8 cellular contexts compared by ENCODE assay signal in the genomic region with DNA sequence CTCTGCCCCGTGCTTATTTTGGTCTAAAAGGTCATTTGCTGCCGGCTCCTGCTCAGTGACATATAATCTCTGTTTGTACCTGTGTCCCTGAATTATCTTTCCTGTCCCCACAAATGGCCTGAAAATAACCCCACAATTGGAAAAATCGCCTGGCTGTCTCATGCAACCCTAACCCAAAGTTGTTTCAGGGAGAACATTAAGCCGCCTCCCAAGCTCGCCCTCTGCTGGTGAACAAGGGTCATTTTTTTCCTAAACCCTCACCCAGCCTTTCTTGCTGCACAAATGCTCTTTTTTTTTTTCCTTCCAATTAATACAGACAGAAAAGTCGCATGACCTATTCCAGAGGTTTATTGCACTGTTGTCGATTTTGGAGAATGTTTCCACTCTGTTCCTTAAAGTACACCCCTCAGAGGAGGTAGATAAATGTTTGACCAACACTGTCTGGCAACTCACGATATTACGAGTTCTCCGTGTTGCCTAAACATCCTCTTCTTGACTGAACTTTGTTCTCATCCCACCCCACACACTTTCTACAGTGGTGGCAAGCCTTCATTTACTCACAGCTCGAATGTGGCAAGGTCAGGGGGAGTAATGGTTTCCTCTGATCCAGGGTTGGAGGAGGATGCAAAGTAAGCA.
DNase-seq lines count a peak whose midpoint lies in the region; ATAC-seq and TF ChIP-seq lines count a peak whose summit lies in the region.

No MANE protein-coding gene starts in this region.

- peaks cover 3% of the 10 kb centered on the region for H3K4me1 ChIP-seq in testis

- no peak overlapping the region for H3K27ac Mint-ChIP-seq in activated T-helper 2 cell treated with anti-CD3 and anti-CD28 coated beads, Interferon-gamma antibody, Interleukin-2, Interleukin-4, amounts not matched to agents 10 μg/mL and 5 μg/mL and 100 μg/mL, durations not matched to agents 14 hours and 24 hours and 36 hours

- no peak for ATAC-seq in HG03196 (IDR thresholded peaks at IDR 0.05; ENCODE audit: unreplicated experiment)

- DNase-seq in GM06990 (ENCODE audit: extremely low read depth, insufficient read length) (no peak), HL-60 (ENCODE audit: low read depth in 1 of 2, low spot score in 1 of 2) (peak; percentile 60 to 76), RPMI7951 (ENCODE audit: low read depth) (peak; percentile 72), fibroblast of the conjunctiva (ENCODE audit: low read depth) (peak; percentile 79), nucleus accumbens (lab: John Stamatoyannopoulos, UW) (peak in 49 of 56 donors; percentile 6 to 83 (median 48)), testis (peak; percentile 51)
- peak; percentile 27 for DNase-seq in activated T-helper 2 cell treated with anti-CD3 and anti-CD28 coated beads, Interferon-gamma antibody, Interleukin-2, Interleukin-4, amounts not matched to agents 10 μg/mL and 5 μg/mL and 100 μg/mL, durations not matched to agents 14 hours and 24 hours and 36 hours (ENCODE audit: low spot score)

- 29 to 36% methylated on average over 11 of the region's 11 CpGs for WGBS in testis, 2 donors

- H3K4me1 Mint-ChIP-seq in activated T-helper 2 cell treated with anti-CD3 and anti-CD28 coated beads, Interferon-gamma antibody, Interleukin-2, Interleukin-4, amounts not matched to agents 10 μg/mL and 5 μg/mL and 100 μg/mL, durations not matched to agents 14 hours and 24 hours and 36 hours (ENCODE audit: low read depth) = peaks cover 2% of the 10 kb centered on the region

- intact Hi-C loops in activated T-helper 2 cell treated with anti-CD3 and anti-CD28 coated beads, Interferon-gamma antibody, Interleukin-2, Interleukin-4, amounts not matched to agents 10 μg/mL and 5 μg/mL and 100 μg/mL, durations not matched to agents 14 hours and 24 hours and 36 hours (cut with micrococcal nuclease) = loop anchor here (1.0 kb wide), 1 partner anchor 385 kb away; no protein-coding TSS in a partner anchor
- intact Hi-C loops in testis (cut with DNase I; ENCODE audit: low total_unique reads) = loop anchor here (10.0 kb wide), 1 partner anchor 389 kb away; no protein-coding TSS in a partner anchor

- H3K36me3 ChIP-seq in GM06990 (ENCODE audit: control insufficient read depth, insufficient read depth, low read length) (no peaks in the 10 kb centered on the region), testis (ENCODE audit: low read depth, missing control alignments) (no peaks in the 10 kb centered on the region)

- no peaks in the 10 kb centered on the region; the same call in 1 of the 2 replicates for H3K27me3 ChIP-seq in GM06990 (replicated peaks; ENCODE audit: control insufficient read depth, insufficient read depth, low read length)
- no peaks in the 10 kb centered on the region for H3K27me3 ChIP-seq in HL-60 (ENCODE audit: insufficient read depth, poor library complexity, severe bottlenecking)
- H3K27me3 ChIP-seq in testis = no peaks in the 10 kb centered on the region

- H3K27ac ChIP-seq in HL-60 (replicated peaks) = peak overlapping the region; percentile 69
- no peak overlapping the region for H3K27ac ChIP-seq in testis

- H3K4me3 Mint-ChIP-seq in activated T-helper 2 cell treated with anti-CD3 and anti-CD28 coated beads, Interferon-gamma antibody, Interleukin-2, Interleukin-4, amounts not matched to agents 10 μg/mL and 5 μg/mL and 100 μg/mL, durations not matched to agents 14 hours and 24 hours and 36 hours (ENCODE audit: low read depth) = no peak overlapping the region

- TF ChIP-seq POLR2A in testis (IDR thresholded peaks at IDR 0.05) = no peak

- H3K27me3 Mint-ChIP-seq in activated T-helper 2 cell treated with anti-CD3 and anti-CD28 coated beads, Interferon-gamma antibody, Interleukin-2, Interleukin-4, amounts not matched to agents 10 μg/mL and 5 μg/mL and 100 μg/mL, durations not matched to agents 14 hours and 24 hours and 36 hours (ENCODE audit: low read depth) = no peaks in the 10 kb centered on the region

- TF ChIP-seq CTCF in GM06990 (IDR thresholded peaks at IDR 0.05; ENCODE audit: insufficient read depth, low read length, poor library complexity, severe bottlenecking) (peak; percentile 88), HL-60 (IDR thresholded peaks at IDR 0.05; ENCODE audit: insufficient read depth, low read length) (peak; percentile 65), testis (IDR thresholded peaks at IDR 0.05) (peak; percentile 57 to 91 (median 86))

- H3K9me3 Mint-ChIP-seq in activated T-helper 2 cell treated with anti-CD3 and anti-CD28 coated beads, Interferon-gamma antibody, Interleukin-2, Interleukin-4, amounts not matched to agents 10 μg/mL and 5 μg/mL and 100 μg/mL, durations not matched to agents 14 hours and 24 hours and 36 hours = no peaks in the 10 kb centered on the region

- H3K36me3 Mint-ChIP-seq in activated T-helper 2 cell treated with anti-CD3 and anti-CD28 coated beads, Interferon-gamma antibody, Interleukin-2, Interleukin-4, amounts not matched to agents 10 μg/mL and 5 μg/mL and 100 μg/mL, durations not matched to agents 14 hours and 24 hours and 36 hours (ENCODE audit: low read depth) = no peaks in the 10 kb centered on the region

- H3K4me3 ChIP-seq in GM06990 (replicated peaks; ENCODE audit: low read depth, low read length) (no peak overlapping the region), HL-60 (replicated peaks; ENCODE audit: insufficient read depth, low read length) (no peak overlapping the region), testis (no peak overlapping the region)

- no peaks in the 10 kb centered on the region for H3K9me3 ChIP-seq in testis
